In genomic region chr16:31458073-31458834, GRCh38 we compare ENCODE assay signal across 8 cellular contexts. TPM values are rescaled to one million over a fixed set of nuclear protein-coding genes. Genes with fewer than 3 reads are reported as not detected.
DNase-seq lines count a peak whose midpoint lies in the region; FAIRE-seq and TF ChIP-seq lines count a peak whose summit lies in the region.

No MANE protein-coding gene starts in this region.

- peak overlapping the region; percentile 93 to 94 (median 93) for H3K4me3 Mint-ChIP-seq in nephron

- no peak for FAIRE-seq in RCC 7860 (lab: Jason Lieb, UNC)

- peak overlapping the region; percentile 77 to 87 for H3K4me3 ChIP-seq in esophagus (ENCODE audit: low read depth in 1 of 2, low read length in 2 of 2)
- peak overlapping the region; percentile 62 for H3K4me3 ChIP-seq in urinary bladder (ENCODE audit: low read depth, low read length)

- 1 to 2% methylated on average over 42 of the region's 42 CpGs for WGBS in esophagus, 2 donors
- WGBS in urinary bladder: 1% methylated on average over 42 of the region's 42 CpGs

- TF ChIP-seq CTCF in nephron (IDR thresholded peaks at IDR 0.05; ENCODE audit: unreplicated experiment in 3 of 3): no peak

- no peaks in the 10 kb centered on the region for H3K9me3 Mint-ChIP-seq in nephron

- peaks cover 7% of the 10 kb centered on the region for H3K36me3 Mint-ChIP-seq in nephron (ENCODE audit: low read depth)

- H3K9ac ChIP-seq in ES-I3 (ENCODE audit: low read depth, low read length): peak overlapping the region; percentile 97

- H3K27me3 Mint-ChIP-seq in nephron (ENCODE audit: low read depth): no peaks in the 10 kb centered on the region

- no peaks in the 10 kb centered on the region; the same call in 1 of the 2 replicates for H3K36me3 ChIP-seq in ES-I3 (ENCODE audit: insufficient read depth, low read length)
- H3K36me3 ChIP-seq in esophagus (ENCODE audit: control insufficient read depth in 2 of 2, insufficient read depth in 2 of 2, low read length in 1 of 2): peaks cover 4 to 11% of the 10 kb centered on the region in 2 donors
- H3K36me3 ChIP-seq in urinary bladder (ENCODE audit: insufficient read depth): peaks cover 4% of the 10 kb centered on the region

- H3K27me3 ChIP-seq in esophagus (ENCODE audit: control insufficient read depth in 1 of 2, insufficient read depth in 2 of 2, low read length in 2 of 2): no peaks in the 10 kb centered on the region

- peak overlapping the region; percentile 97 to 99 (median 97) for H3K27ac Mint-ChIP-seq in nephron

- peaks cover 9% of the 10 kb centered on the region for H3K4me1 ChIP-seq in ES-I3 (ENCODE audit: insufficient read depth, low read length)
- peaks cover 3 to 24% of the 10 kb centered on the region in 2 donors for H3K4me1 ChIP-seq in esophagus (ENCODE audit: control insufficient read depth in 2 of 2, insufficient read depth in 2 of 2, low read length in 1 of 2)
- H3K4me1 ChIP-seq in urinary bladder (ENCODE audit: insufficient read depth): peaks cover 2% of the 10 kb centered on the region

- peaks cover 42% of the 10 kb centered on the region for H3K4me1 Mint-ChIP-seq in nephron

- peak overlapping the region; percentile 99 to 100 for H3K27ac ChIP-seq in esophagus (ENCODE audit: low read depth in 2 of 2, low read length in 1 of 2)
- H3K27ac ChIP-seq in urinary bladder (ENCODE audit: low read depth): peak overlapping the region; percentile 90

- DNase-seq in HCEC 1CT (peak; percentile 30), NCI-H2227 treated with DMSO at 0.1 percent for 48 hours (lab: John Stamatoyannopoulos, UW) (peak; percentile 30), activated T-cell treated with anti-CD3 and anti-CD28 coated beads for 24 hours (ENCODE audit: low read depth) (peak; percentile 30), RCC 7860 (ENCODE audit: low spot score) (no peak)

- no peaks in the 10 kb centered on the region for H3K9me3 ChIP-seq in ES-I3 (ENCODE audit: control insufficient read depth, insufficient read depth, low read length)
- no peaks in the 10 kb centered on the region for H3K9me3 ChIP-seq in esophagus (ENCODE audit: control insufficient read depth in 2 of 2, insufficient read depth in 1 of 2, low read depth in 1 of 2, low read length in 1 of 2)

RNA-seq across cellular contexts. Expression of gene ARMC5, which starts 1.0 kb away (rescaled TPM):
- polyA plus RNA-seq in esophagus (10 to 100 TPM; 10.3 to 15.1 TPM), urinary bladder (13.1 TPM)
- total RNA-seq in urinary bladder: 5.4 TPM

RNA-seq across cellular contexts. Expression of gene TGFB1I1, which starts 13.7 kb away (rescaled TPM):
- polyA plus RNA-seq in esophagus (10 to 100 TPM; 13.5 to 28.2 TPM), urinary bladder (341 TPM)
- 76.2 TPM for total RNA-seq in urinary bladder

RNA-seq across cellular contexts. Expression of gene ZNF843, which starts 15.7 kb away (rescaled TPM):
- under 1 TPM; 0.12 to 0.18 TPM for polyA plus RNA-seq in esophagus
- total RNA-seq in urinary bladder: 0.79 TPM
- polyA plus RNA-seq in urinary bladder: 0.76 TPM

RNA-seq across cellular contexts. Expression of gene SLC5A2, which starts 24.7 kb away (rescaled TPM):
- polyA plus RNA-seq in esophagus (1 to 10 TPM in 1 of 2 donors, under 1 TPM in 1; 0.73 to 1.3 TPM), urinary bladder (2.8 TPM)
- total RNA-seq in urinary bladder: 0.42 TPM

RNA-seq across cellular contexts. Expression of gene COX6A2, which starts 30.1 kb away (rescaled TPM):
- polyA plus RNA-seq in esophagus (under 1 TPM; 0.24 to 0.53 TPM), urinary bladder (not detected)
- not detected for total RNA-seq in urinary bladder

Comparison
In these comparisons a context has a peak if more than half of its experiments do, and no peak if none do; other contexts are left out.
1. RNA of gene TGFB1I1, which starts 13.7 kb away (polyA plus RNA-seq): 341 TPM in urinary bladder (single experiment); 13.5 to 28.2 TPM in esophagus; every median in the first group is over 10 times any median in the second.